ENCODE assay signal across 11 cellular contexts in genomic region chr1:29239142-29239541, GRCh38. TPM values are rescaled to one million over a fixed set of nuclear protein-coding genes. Genes with fewer than 3 reads are reported as not detected.
DNase-seq lines count a peak whose midpoint lies in the region; ATAC-seq and TF ChIP-seq lines count a peak whose summit lies in the region.
"Had no signal": no experiment of that assay in that cellular context is flagged by ENCODE, and none has a peak within 500 bp of the region (broad histone marks: within the 10 kb centered on the region; RNA-seq: fewer than 3 reads in every experiment).

No MANE protein-coding gene starts in this region.

- TF ChIP-seq CTCF in RWPE1 (conservative IDR thresholded peaks at IDR 0.05; ENCODE audit: low read depth), result no peak
- no peak for TF ChIP-seq CTCF in psoas muscle (IDR thresholded peaks at IDR 0.05)

- H3K27ac ChIP-seq in RWPE1 (peak overlapping the region; percentile 91), psoas muscle (peak overlapping the region; percentile 74)

- DNase-seq in RWPE1 (ENCODE audit: low spot score) (peak; percentile 63), psoas muscle (no peak), NCI-H146 (lab: John Stamatoyannopoulos, UW) (no peak)
- no peak for DNase-seq in stimulated activated CD4-positive, alpha-beta T cell treated with anti-CD3 and anti-CD28 coated beads, Interleukin-1b, Interleukin-23, amount 100 ng/mL, for 48 hours
- DNase-seq: amniotic stem cell; stimulated activated CD4-positive, alpha-beta T cell treated with anti-CD3 and anti-CD28 coated beads, Interleukin-4, amount 100 ng/mL, for 4 hours; transverse colon had no signal

- intact Hi-C loops in psoas muscle (cut with DNase I), result loop anchor here (5.0 to 10.0 kb wide), 7 partner anchors 553 to 1536 kb away; no protein-coding TSS in a partner anchor

- ATAC-seq in psoas muscle, result no peak
- no peak for ATAC-seq in HG03439 (IDR thresholded peaks at IDR 0.05; ENCODE audit: unreplicated experiment)
- ATAC-seq in GM18502 (IDR thresholded peaks at IDR 0.05; ENCODE audit: poor library complexity, unreplicated experiment), result no peak

- H3K36me3 ChIP-seq in ES-I3 (ENCODE audit: insufficient read depth, low read length) (no peaks in the 10 kb centered on the region), iPS-15b (ENCODE audit: control insufficient read depth, insufficient read depth, low read length) (no peaks in the 10 kb centered on the region), psoas muscle (ENCODE audit: insufficient read depth in 1 of 2, low read depth in 1 of 2) (no peaks in the 10 kb centered on the region)
- H3K36me3 ChIP-seq: transverse colon had no signal

- POLR2A ChIA-PET in RWPE1 (lab: Yijun Ruan, JAX; ENCODE audit: low non-redundant PET), result no interaction called here

- H3K9ac ChIP-seq in ES-I3 (ENCODE audit: low read depth, low read length), result peak overlapping the region; percentile 66; the same call in 1 of the 2 replicates
- no peak overlapping the region for H3K9ac ChIP-seq in iPS-15b (ENCODE audit: low read depth, low read length)

- peaks cover 21% of the 10 kb centered on the region for H3K4me1 ChIP-seq in ES-I3 (ENCODE audit: insufficient read depth, low read length)
- peaks cover 20% of the 10 kb centered on the region for H3K4me1 ChIP-seq in iPS-15b (ENCODE audit: control insufficient read depth, insufficient read depth, low read length)
- peaks cover 6% of the 10 kb centered on the region for H3K4me1 ChIP-seq in psoas muscle

- H3K27me3 ChIP-seq in iPS-15b (ENCODE audit: control insufficient read depth, insufficient read depth, low read length), result peaks cover 47% of the 10 kb centered on the region
- no peaks in the 10 kb centered on the region for H3K27me3 ChIP-seq in psoas muscle (ENCODE audit: insufficient read depth in 3 of 3, low read length in 2 of 3)

- 61 to 66% (median 61%) methylated on average over 7 of the region's 7 CpGs for WGBS in psoas muscle, 3 donors

- CTCF ChIA-PET in RWPE1 (lab: Yijun Ruan, JAX), result interaction anchor here (0.8 to 1.2 kb wide), 2 partner anchors 31 to 93 kb away, joined by 3 to 4 read pairs; no protein-coding TSS in a partner anchor

- no peaks in the 10 kb centered on the region for H3K9me3 ChIP-seq in ES-I3 (ENCODE audit: control insufficient read depth, insufficient read depth, low read length)
- no peaks in the 10 kb centered on the region for H3K9me3 ChIP-seq in iPS-15b (ENCODE audit: control insufficient read depth, insufficient read depth, low read length)
- H3K9me3 ChIP-seq in psoas muscle, result no peaks in the 10 kb centered on the region
- H3K9me3 ChIP-seq: transverse colon had no signal

- H3K4me3 ChIP-seq in iPS-15b (ENCODE audit: low read depth, low read length) (peak overlapping the region; percentile 26), psoas muscle (no peak overlapping the region)

RNA-seq across cellular contexts. Expression of gene PTPRU, which starts 2.8 kb away (rescaled TPM):
- 10 to 100 TPM; 22.5 to 51.4 (median 28.6) TPM for total RNA-seq in psoas muscle
- 10 to 100 TPM; 14.5 to 31.4 (median 17.4) TPM for polyA plus RNA-seq in psoas muscle

RNA-seq across cellular contexts. Expression of gene MECR, which starts 8.4 kb away (rescaled TPM):
- 10 to 100 TPM; 22.7 to 42.6 (median 34.1) TPM for total RNA-seq in psoas muscle
- polyA plus RNA-seq in psoas muscle, result 10 to 100 TPM; 25.7 to 38.8 (median 36.8) TPM

RNA-seq across cellular contexts. Expression of gene SRSF4, which starts 57.4 kb away (rescaled TPM):
- 10 to 100 TPM; 49.3 to 80.4 (median 66.8) TPM for total RNA-seq in psoas muscle
- 10 to 100 TPM; 42.2 to 84.8 (median 70.1) TPM for polyA plus RNA-seq in psoas muscle
